Comparison of ENCODE assay signal across 25 cellular contexts in genomic region chr14:99168330-99168729, GRCh38.
DNase-seq lines count a peak whose midpoint lies in the region; ATAC-seq and TF ChIP-seq lines count a peak whose summit lies in the region.
"Had no signal": no experiment of that assay in that cellular context is flagged by ENCODE, and none has a peak within 500 bp of the region (broad histone marks: within the 10 kb centered on the region; RNA-seq: fewer than 3 reads in every experiment).

No MANE protein-coding gene starts in this region.

- no peak overlapping the region for H2BK5ac ChIP-seq in H9 (ENCODE audit: insufficient read length, low read length)

- H3K4me3 Mint-ChIP-seq in CD4-positive, alpha-beta T cell: no peak overlapping the region
- H3K4me3 Mint-ChIP-seq in H9: no peak overlapping the region
- H3K4me3 Mint-ChIP-seq in activated T-helper 17 cell treated with anti-CD3 and anti-CD28 coated beads, Interleukin-2, amount 50 U/mL, for 72 hours: no peak overlapping the region
- peak overlapping the region in 4 of 10 donors; percentile 34 to 74 (median 60) for H3K4me3 Mint-ChIP-seq in naive thymus-derived CD8-positive, alpha-beta T cell

- no peaks in the 10 kb centered on the region for H3K23me2 ChIP-seq in H9 (ENCODE audit: insufficient read length, low read depth, low read length, poor library complexity, severe bottlenecking)

- DNase-seq in CD4-positive, alpha-beta T cell: no peak
- peak; percentile 10 for DNase-seq in H9
- DNase-seq in naive thymus-derived CD8-positive, alpha-beta T cell: no peak
- DNase-seq in SJCRH30: no peak
- no peak for DNase-seq in SKM-1 treated with dmso at 0.1 percent for 144 hours (lab: John Stamatoyannopoulos, UW; ENCODE audit: unreplicated experiment)
- DNase-seq: activated effector memory CD4-positive, alpha-beta T cell treated with anti-CD3 and anti-CD28 coated beads, Interleukin-2, amount 50 U/mL, for 16 hours; amniotic stem cell; brain microvascular endothelial cell; effector CD4-positive, alpha-beta T cell; foreskin fibroblast; mucosa of descending colon; NCI-H1105; NCI-H1930; NCI-H69; posterior cingulate gyrus; right cardiac atrium; SIG-M5; stimulated activated CD4-positive, alpha-beta T cell treated with anti-CD3 and anti-CD28 coated beads, Interleukin-2, amount 100 ng/mL, for 48 hours; T-helper 2 cell; upper lobe of right lung had no signal

- no peak overlapping the region for H3K23ac ChIP-seq in H9 (ENCODE audit: insufficient read length, low read depth, low read length)

- POLR2A ChIA-PET in CD4-positive, alpha-beta T cell (lab: Charles Lee): interaction anchor here (0.7 to 2.5 kb wide), 7 partner anchors 10 to 1029 kb away, joined by 3 to 11 read pairs (median 4); no protein-coding TSS in a partner anchor
- POLR2A ChIA-PET in naive thymus-derived CD8-positive, alpha-beta T cell (lab: Charles Lee): interaction anchor here (0.8 to 1.6 kb wide), 5 partner anchors 7 to 128 kb away, joined by 3 to 5 read pairs (median 4); no protein-coding TSS in a partner anchor

- no peaks in the 10 kb centered on the region for H3K79me1 ChIP-seq in H9 (ENCODE audit: insufficient read depth, low read depth, low read length, poor library complexity, severe bottlenecking)

- H3K27ac ChIP-seq in CD4-positive, alpha-beta T cell (ENCODE audit: low read depth, low read length): no peak overlapping the region
- H3K27ac ChIP-seq in H9 (ENCODE audit: insufficient read length, low read depth, low read length) (no peak overlapping the region), SJCRH30 (no peak overlapping the region)
- H3K27ac ChIP-seq: brain microvascular endothelial cell, upper lobe of right lung had no signal

- no peak overlapping the region for H3K4me3 ChIP-seq in SJCRH30
- H3K4me3 ChIP-seq: K562, lung, mucosa of descending colon, upper lobe of right lung had no signal

- H3K36me3 ChIP-seq in SJCRH30: no peaks in the 10 kb centered on the region
- H3K36me3 ChIP-seq: brain microvascular endothelial cell, upper lobe of right lung had no signal

- WGBS in H9 (ENCODE audit: extremely low coverage, insufficient read length, low lambda C conversion rate): no CpG with 5 or more reads among the region's 5 CpGs

- H3K14ac ChIP-seq in H9 (ENCODE audit: insufficient read depth, low read length): no peak overlapping the region

- H2BK12ac ChIP-seq in H9 (ENCODE audit: insufficient read length, low read depth, low read length): no peak overlapping the region

- no peak overlapping the region for H3K4me2 ChIP-seq in H9 (ENCODE audit: insufficient read depth, insufficient read length, low read length)

- no peaks in the 10 kb centered on the region for H3K9me3 ChIP-seq in CD4-positive, alpha-beta T cell (ENCODE audit: control insufficient read depth, low read length)
- H3K9me3 ChIP-seq in H9 (ENCODE audit: control insufficient read depth, low read depth, low read length): no peaks in the 10 kb centered on the region
- H3K9me3 ChIP-seq in SJCRH30 (replicated peaks): no peaks in the 10 kb centered on the region
- H3K9me3 ChIP-seq: mucosa of descending colon, upper lobe of right lung had no signal

- no peak overlapping the region for H3K56ac ChIP-seq in H9 (ENCODE audit: insufficient read length, low read depth, low read length)

- peaks cover 73% of the 10 kb centered on the region for H3K36me3 Mint-ChIP-seq in CD4-positive, alpha-beta T cell (ENCODE audit: low read depth)
- no peaks in the 10 kb centered on the region for H3K36me3 Mint-ChIP-seq in H9 (ENCODE audit: insufficient read depth in 1 of 3, low read depth in 3 of 3)
- peaks cover 38% of the 10 kb centered on the region for H3K36me3 Mint-ChIP-seq in activated T-helper 17 cell treated with anti-CD3 and anti-CD28 coated beads, Interleukin-2, amount 50 U/mL, for 72 hours (ENCODE audit: low read depth)
- H3K36me3 Mint-ChIP-seq in naive thymus-derived CD8-positive, alpha-beta T cell: peaks cover 15 to 50% (median 47%) of the 10 kb centered on the region in 3 donors

- no peak overlapping the region for H2AFZ ChIP-seq in H9 (ENCODE audit: low read length)

- TF ChIP-seq CTCF in CD4-positive, alpha-beta T cell (IDR thresholded peaks at IDR 0.05): no peak
- no peak for TF ChIP-seq CTCF in H9 (conservative IDR thresholded peaks at IDR 0.05)

- H3K27me3 Mint-ChIP-seq in CD4-positive, alpha-beta T cell: no peaks in the 10 kb centered on the region
- no peaks in the 10 kb centered on the region for H3K27me3 Mint-ChIP-seq in H9 (ENCODE audit: low read depth)
- H3K27me3 Mint-ChIP-seq in activated T-helper 17 cell treated with anti-CD3 and anti-CD28 coated beads, Interleukin-2, amount 50 U/mL, for 72 hours: no peaks in the 10 kb centered on the region
- peaks cover 0 to 3% (median 0%) of the 10 kb centered on the region in 5 donors for H3K27me3 Mint-ChIP-seq in naive thymus-derived CD8-positive, alpha-beta T cell

- H3K4ac ChIP-seq in H9 (ENCODE audit: low read depth, low read length): no peak overlapping the region

- intact Hi-C loops in CD4-positive, alpha-beta T cell (cut with DNase I, micrococcal nuclease): no loop called here

- H4K5ac ChIP-seq in H9 (ENCODE audit: insufficient read length, low read depth, low read length): no peak overlapping the region

- no peak overlapping the region for H2BK120ac ChIP-seq in H9 (ENCODE audit: low read depth, low read length, poor library complexity, severe bottlenecking)

- no peak overlapping the region for H3T11ph ChIP-seq in H9 (ENCODE audit: low read length)

- no peak overlapping the region for H2BK20ac ChIP-seq in H9 (ENCODE audit: low read depth, low read length, poor library complexity, severe bottlenecking)

- no peaks in the 10 kb centered on the region for H3K4me1 ChIP-seq in H9 (ENCODE audit: insufficient read depth, low read length)
- no peaks in the 10 kb centered on the region for H3K4me1 ChIP-seq in SJCRH30
- H3K4me1 ChIP-seq: upper lobe of right lung had no signal

- CTCF ChIA-PET in CD4-positive, alpha-beta T cell (lab: Charles Lee): no interaction called here

- H3K27ac Mint-ChIP-seq in CD4-positive, alpha-beta T cell: peak overlapping the region; percentile 75
- no peak overlapping the region for H3K27ac Mint-ChIP-seq in H9
- peak overlapping the region; percentile 35 for H3K27ac Mint-ChIP-seq in activated T-helper 17 cell treated with anti-CD3 and anti-CD28 coated beads, Interleukin-2, amount 50 U/mL, for 72 hours
- H3K27ac Mint-ChIP-seq in naive thymus-derived CD8-positive, alpha-beta T cell: peak overlapping the region; percentile 44 to 89 (median 70)

- no peaks in the 10 kb centered on the region for H3K27me3 ChIP-seq in CD4-positive, alpha-beta T cell (ENCODE audit: control insufficient read depth, insufficient read depth, low read length)
- H3K27me3 ChIP-seq in H9 (ENCODE audit: insufficient read depth, low read length): no peaks in the 10 kb centered on the region
- no peaks in the 10 kb centered on the region for H3K27me3 ChIP-seq in SJCRH30
- H3K27me3 ChIP-seq: brain microvascular endothelial cell, upper lobe of right lung had no signal

- H3K9ac ChIP-seq in H9 (ENCODE audit: extremely low read depth, insufficient read length, low read length): no peak overlapping the region

- H3K18ac ChIP-seq in H9 (ENCODE audit: insufficient read length, low read depth, low read length): no peak overlapping the region

- no peaks in the 10 kb centered on the region for H4K20me1 ChIP-seq in H9 (ENCODE audit: control insufficient read depth, insufficient read depth, insufficient read length)

- no peak overlapping the region for H4K91ac ChIP-seq in H9 (ENCODE audit: insufficient read length, low read depth, low read length)

- peak; percentile 22 for ATAC-seq in CD4-positive, alpha-beta T cell (ENCODE audit: poor library complexity)
- ATAC-seq in activated T-helper 17 cell treated with anti-CD3 and anti-CD28 coated beads, Interleukin-2, amount 50 U/mL, for 72 hours (replicated peaks): no peak
- ATAC-seq in naive thymus-derived CD8-positive, alpha-beta T cell: no peak
- ATAC-seq in GM19035 (IDR thresholded peaks at IDR 0.05; ENCODE audit: unreplicated experiment) (no peak), HG03039 (IDR thresholded peaks at IDR 0.05; ENCODE audit: unreplicated experiment) (no peak)
- ATAC-seq: K562, mucosa of descending colon, right cardiac atrium, upper lobe of right lung had no signal

- H2AK5ac ChIP-seq in H9 (ENCODE audit: insufficient read length, low read length): no peak overlapping the region

- H4K8ac ChIP-seq in H9 (replicated peaks; ENCODE audit: insufficient read length, low read depth, low read length): no peak overlapping the region

- H3K9me3 Mint-ChIP-seq in CD4-positive, alpha-beta T cell: no peaks in the 10 kb centered on the region
- H3K9me3 Mint-ChIP-seq in H9: no peaks in the 10 kb centered on the region
- H3K9me3 Mint-ChIP-seq in activated T-helper 17 cell treated with anti-CD3 and anti-CD28 coated beads, Interleukin-2, amount 50 U/mL, for 72 hours: peaks cover 7% of the 10 kb centered on the region
- H3K9me3 Mint-ChIP-seq in naive thymus-derived CD8-positive, alpha-beta T cell: peaks cover 0 to 8% (median 3%) of the 10 kb centered on the region in 9 donors

- H3K79me2 ChIP-seq in H9 (ENCODE audit: insufficient read depth, low read length): no peaks in the 10 kb centered on the region

- H3K4me1 Mint-ChIP-seq in CD4-positive, alpha-beta T cell (ENCODE audit: low read depth): peaks cover 60% of the 10 kb centered on the region
- peaks cover 12 to 17% of the 10 kb centered on the region in 2 experiments for H3K4me1 Mint-ChIP-seq in H9
- H3K4me1 Mint-ChIP-seq in activated T-helper 17 cell treated with anti-CD3 and anti-CD28 coated beads, Interleukin-2, amount 50 U/mL, for 72 hours: peaks cover 9% of the 10 kb centered on the region
- peaks cover 24 to 69% (median 56%) of the 10 kb centered on the region in 4 donors for H3K4me1 Mint-ChIP-seq in naive thymus-derived CD8-positive, alpha-beta T cell

- H2BK15ac ChIP-seq in H9 (ENCODE audit: low read depth, low read length): no peak overlapping the region

Comparison
In these comparisons a context has a peak if more than half of its experiments do, and no peak if none do; other contexts are left out.
1. H3K27ac Mint-ChIP-seq: peak in CD4-positive, alpha-beta T cell (single experiment), activated T-helper 17 cell treated with anti-CD3 and anti-CD28 coated beads, Interleukin-2, amount 50 U/mL, for 72 hours (single experiment) and naive thymus-derived CD8-positive, alpha-beta T cell (10 of 10); none in H9 (0 of 3).